ENCODE assay signal across 1 cellular context in genomic region chr6:36312854-36313627, GRCh38.
TF ChIP-seq lines count a peak whose summit lies in the region.

No MANE protein-coding gene starts in this region.

TF ChIP-seq in GM23338, 12 proteins besides CTCF, POLR2A, EP300 and RAD21 (continued from another document):
- TF ChIP-seq ZNF462 (CRISPR knock-in tag; IDR thresholded peaks at IDR 0.05), result no peak
- TF ChIP-seq EZH2 (IDR thresholded peaks at IDR 0.05; ENCODE audit: low read depth, unreplicated experiment), result no peak
